In genomic region chr12:9115731-9116689, GRCh38 we compare ENCODE assay signal across 10 cellular contexts. TPM values are rescaled to one million over a fixed set of nuclear protein-coding genes. Genes with fewer than 3 reads are reported as not detected.
DNase-seq lines count a peak whose midpoint lies in the region; ATAC-seq, FAIRE-seq and TF ChIP-seq lines count a peak whose summit lies in the region.
"Had no signal": no experiment of that assay in that cellular context is flagged by ENCODE, and none has a peak within 500 bp of the region (broad histone marks: within the 10 kb centered on the region; RNA-seq: fewer than 3 reads in every experiment).

A2M (minus strand) TSS chr12:9115919; CDS start chr12:9115849, 70 bp downstream.

- H3K36me3 ChIP-seq in GM23248 (ENCODE audit: low read depth) (no peaks in the 10 kb centered on the region), HepG2 (replicated peaks in 1 of 2; ENCODE audit: control insufficient read depth in 1 of 2, insufficient read depth in 2 of 2, low read length in 2 of 2) (peaks cover 14 to 26% of the 10 kb centered on the region in 2 experiments)

- no peaks in the 10 kb centered on the region for H3K9me3 Mint-ChIP-seq in stimulated activated naive CD8-positive, alpha-beta T cell treated with anti-CD3 and anti-CD28 coated beads, Interleukin-15, amount 100 ng/mL, for 72 hours

- H3K4me1 ChIP-seq in GM23248 (ENCODE audit: insufficient read depth) (no peaks in the 10 kb centered on the region; the same call in 1 of the 2 replicates), HepG2 (ENCODE audit: insufficient read depth, low read length) (peaks cover 77% of the 10 kb centered on the region)

- intact Hi-C loops in HepG2 (cut with micrococcal nuclease; ENCODE audit: unreplicated experiment) = loop anchor here (2.0 to 10.0 kb wide), 3 partner anchors 17 to 169 kb away; no protein-coding TSS in a partner anchor

- no peaks in the 10 kb centered on the region for H3K79me2 ChIP-seq in GM23248 (ENCODE audit: insufficient read depth)
- peaks cover 48% of the 10 kb centered on the region for H3K79me2 ChIP-seq in HepG2 (ENCODE audit: insufficient read depth, low read length)

- H3K27me3 ChIP-seq in GM23248 (replicated peaks; ENCODE audit: insufficient read depth) = no peaks in the 10 kb centered on the region
- no peaks in the 10 kb centered on the region; a peak in 1 of 5 replicates for H3K27me3 ChIP-seq in HepG2 (ENCODE audit: control insufficient read depth in 1 of 2, insufficient read depth in 2 of 2, low read length in 2 of 2)

- no peak for TF ChIP-seq RAD21 in HepG2 (CRISPR knock-in tag; IDR thresholded peaks at IDR 0.05)

- peak in 1 of 2 experiments; percentile 93; a peak in 2 of 4 replicates for TF ChIP-seq EP300 in HepG2 (IDR thresholded peaks at IDR 0.05; ENCODE audit: low read depth in 2 of 2, low read length in 2 of 2)
- TF ChIP-seq EP300 in HepG2 (CRISPR knock-in tag; IDR thresholded peaks at IDR 0.05; ENCODE audit: borderline replicate concordance) = peak; percentile 79

- H3K4me3 Mint-ChIP-seq in stimulated activated naive CD8-positive, alpha-beta T cell treated with anti-CD3 and anti-CD28 coated beads, Interleukin-15, amount 100 ng/mL, for 72 hours = peak within 1 kb of the TSS in 1 of 2 donors; percentile 40

- H3K4me2 ChIP-seq in GM23248 (ENCODE audit: unreplicated experiment) = peak within 1 kb of the TSS; percentile 56
- peak within 1 kb of the TSS; percentile 89 for H3K4me2 ChIP-seq in HepG2 (ENCODE audit: low read depth, low read length)

- BruUV-seq in HepG2 (replicated peaks; lab: Mats Ljungman, UMichigan) = TSS peak; percentile 97

- H3K27ac ChIP-seq in GM23248 (no peak within 1 kb of the TSS), coronary artery (peak within 1 kb of the TSS; percentile 77 to 90), HepG2 (ENCODE audit: extremely low read length, insufficient read depth, low read length) (peak within 1 kb of the TSS; percentile 90), skin epidermis (peak within 1 kb of the TSS in 17 of 21 experiments; percentile 6 to 79 (median 35))
- H3K27ac ChIP-seq: VCaP had no signal

- H3K9me2 ChIP-seq in GM23248 (ENCODE audit: insufficient read depth) = no peaks in the 10 kb centered on the region

- 49 to 50% methylated on average over 10 of the region's 10 CpGs for WGBS in GM23248 (ENCODE audit: low coverage in 1 of 2, low lambda C conversion rate in 2 of 2, missing lambda C conversion rate in 2 of 2), 2 experiments
- WGBS in HepG2 (ENCODE audit: low lambda C conversion rate) = 7% methylated on average over 10 of the region's 10 CpGs

- peak; percentile 95 for ATAC-seq in HepG2
- no peak for ATAC-seq in stimulated activated naive CD8-positive, alpha-beta T cell treated with anti-CD3 and anti-CD28 coated beads, Interleukin-15, amount 100 ng/mL, for 72 hours

- no peak within 1 kb of the TSS for H3K27ac Mint-ChIP-seq in stimulated activated naive CD8-positive, alpha-beta T cell treated with anti-CD3 and anti-CD28 coated beads, Interleukin-15, amount 100 ng/mL, for 72 hours

- H3K4me1 Mint-ChIP-seq in stimulated activated naive CD8-positive, alpha-beta T cell treated with anti-CD3 and anti-CD28 coated beads, Interleukin-15, amount 100 ng/mL, for 72 hours = peaks cover 13% of the 10 kb centered on the region

- POLR2A ChIA-PET in HepG2 (lab: Yijun Ruan, JAX) = interaction anchor here (0.9 to 6.9 kb wide), 18 partner anchors 9 to 334 kb away, joined by 3 to 129 read pairs (median 5); partner anchors contain the start of gene M6PR

- H3F3A ChIP-seq in GM23248 (ENCODE audit: insufficient read depth) = 0 out of 2 replicates have a peak, but pooled peaks cover 3% of the 10 kb centered on the region

- no peak for TF ChIP-seq CTCF in coronary artery (IDR thresholded peaks at IDR 0.05)
- TF ChIP-seq CTCF in HepG2 (CRISPR knock-in tag; IDR thresholded peaks at IDR 0.05) = no peak
- no peak for TF ChIP-seq CTCF in GM13976 (IDR thresholded peaks at IDR 0.05; ENCODE audit: borderline replicate concordance, control extremely low read depth, extremely low read depth, insufficient read depth, missing control alignments)

- H4K20me1 ChIP-seq in GM23248 (ENCODE audit: insufficient read depth) (no peaks in the 10 kb centered on the region), HepG2 (ENCODE audit: insufficient read depth, low read length) (peaks cover 31% of the 10 kb centered on the region)

- H3K9me3 ChIP-seq in GM23248 (ENCODE audit: low read depth) (no peaks in the 10 kb centered on the region), HepG2 (ENCODE audit: low read length) (no peaks in the 10 kb centered on the region)

- DNase-seq in GM23248 = peak; percentile 24
- DNase-seq in coronary artery (ENCODE audit: low spot score) = no peak
- DNase-seq in HepG2 (ENCODE audit: low spot score) = peak; percentile 95
- DNase-seq in NCI-H2171 treated with DMSO at 0.1 percent for 48 hours (lab: John Stamatoyannopoulos, UW) = no peak
- no peak for DNase-seq in GM13976 (ENCODE audit: low spot score)
- DNase-seq in iPS-NIHi11 (ENCODE audit: low spot score) = no peak
- DNase-seq in stimulated activated naive CD8-positive, alpha-beta T cell treated with anti-CD3 and anti-CD28 coated beads, Interleukin-15, amount 100 ng/mL, for 72 hours = no peak
- DNase-seq: NCI-H1092 treated with DMSO at 0.1 percent for 48 hours had no signal

- H3K4me3 ChIP-seq in GM23248 (peak within 1 kb of the TSS; percentile 34), coronary artery (peak within 1 kb of the TSS; percentile 69), HepG2 (replicated peaks in 1 of 3; ENCODE audit: insufficient read depth in 1 of 3, low read depth in 2 of 3, low read length in 3 of 3) (peak within 1 kb of the TSS; percentile 77 to 98 (median 81)), skin epidermis (peak within 1 kb of the TSS in 6 of 7 experiments; percentile 3 to 29 (median 20))

- H2AFZ ChIP-seq in GM23248 = peak within 1 kb of the TSS; percentile 71
- no peak within 1 kb of the TSS for H2AFZ ChIP-seq in HepG2 (ENCODE audit: low read length)

- peak; percentile 97 for FAIRE-seq in HepG2 (lab: Jason Lieb, UNC)

- in situ Hi-C loops in GM23248 (cut with MboI) (no loop called here), HepG2 (cut with HindIII; ENCODE audit: extremely low pct_ligation_motif_present, low pct_unique_long_range_greater_than_20kb) (loop anchor here (10.0 kb wide), 1 partner anchor 159 kb away; no protein-coding TSS in a partner anchor), GM13976 (cut with MboI; ENCODE audit: low sequenced_read_pairs, unreplicated experiment) (no loop called here)

- no peaks in the 10 kb centered on the region for H3K27me3 Mint-ChIP-seq in stimulated activated naive CD8-positive, alpha-beta T cell treated with anti-CD3 and anti-CD28 coated beads, Interleukin-15, amount 100 ng/mL, for 72 hours

- CTCF ChIA-PET in HepG2 (lab: Yijun Ruan, JAX; ENCODE audit: low intra/inter-chr PET ratio, low total read pairs) = no interaction called here

- TF ChIP-seq POLR2A in HepG2 (IDR thresholded peaks at IDR 0.05; ENCODE audit: insufficient read depth in 1 of 2, low read depth in 2 of 2, low read length in 2 of 2) = peak; percentile 98 to 99

- no peak within 1 kb of the TSS for H3K9ac ChIP-seq in GM23248
- H3K9ac ChIP-seq in HepG2 (ENCODE audit: insufficient read depth, low read depth, low read length) = peak within 1 kb of the TSS; percentile 95

TF ChIP-seq in HepG2, 621 proteins besides CTCF, POLR2A, EP300 and RAD21 (continues in another document):
- TF ChIP-seq NCOA2 (CRISPR knock-in tag; IDR thresholded peaks at IDR 0.05) (peak; percentile 98), NR2C2 (CRISPR knock-in tag; IDR thresholded peaks at IDR 0.05; ENCODE audit: borderline replicate concordance) (peak; percentile 68; the same call in 1 of the 2 replicates), ATF7 (IDR thresholded peaks at IDR 0.05) (no peak), ATF7 (CRISPR knock-in tag; IDR thresholded peaks at IDR 0.05) (no peak), CC2D1A (CRISPR knock-in tag; IDR thresholded peaks at IDR 0.05) (no peak), ZNF660 (CRISPR knock-in tag; IDR thresholded peaks at IDR 0.05; ENCODE audit: borderline replicate concordance, low read depth) (no peak), MEF2D (CRISPR knock-in tag; IDR thresholded peaks at IDR 0.05) (peak; percentile 100), TOE1 (CRISPR knock-in tag; IDR thresholded peaks at IDR 0.05) (peak; percentile 43; the same call in 1 of the 2 replicates), PHF21A (CRISPR knock-in tag; IDR thresholded peaks at IDR 0.05) (peak; percentile 88), NFYC (CRISPR knock-in tag; IDR thresholded peaks at IDR 0.05) (no peak), FOXK1 (CRISPR knock-in tag; IDR thresholded peaks at IDR 0.05; ENCODE audit: borderline replicate concordance, low read depth) (peak; percentile 97), ADNP (CRISPR knock-in tag; IDR thresholded peaks at IDR 0.05) (no peak), RBM22 (optimal IDR thresholded peaks at IDR 0.05; ENCODE audit: low read length) (peak; percentile 99), ZNF546 (CRISPR knock-in tag; conservative IDR thresholded peaks at IDR 0.05) (no peak)

RNA-seq across cellular contexts. Expression of gene A2M, which starts in this region (rescaled TPM):
- 34.9 and 60.6 TPM in 2 replicates for total RNA-seq in GM23248 (2014; rRNA removed; shearing (Covaris generic))
- polyA plus RNA-seq in GM23248 (2016; fragmentation: Nextera tagmentation; extraction: Ambion mirVana) (40.1 and 43.2 TPM in 2 replicates), HepG2 (2011; rRNA removed) (6,551 and 8,760 TPM in 2 replicates)
- total RNA-seq in HepG2 (2016; rRNA removed; fragmentation: Illumina TruSeq; extraction: Trizol) = 1,675 and 2,807 TPM in 2 replicates
- total RNA-seq in HepG2 (2016; cell fraction: cytosol; rRNA removed; fragmentation: Illumina TruSeq; extraction: Trizol; ENCODE audit: low read depth) = 234 and 270 TPM in 2 replicates
- total RNA-seq in HepG2 (2016; cell fraction: insoluble cytoplasmic fraction; rRNA removed; fragmentation: Illumina TruSeq; extraction: Trizol) = 1,476 and 2,691 TPM in 2 replicates
- total RNA-seq in HepG2 (2016; cell fraction: membrane; rRNA removed; fragmentation: Illumina TruSeq; extraction: Trizol) = 813 and 957 TPM in 2 replicates
- 2,507 and 2,973 TPM in 2 replicates for total RNA-seq in HepG2 (2016; cell fraction: nucleus; rRNA removed; fragmentation: Illumina TruSeq; extraction: Trizol)
- polyA plus RNA-seq in HepG2 (2011; cell fraction: cytosol; rRNA removed) = 4,485 and 9,624 TPM in 2 replicates
- polyA plus RNA-seq in HepG2 (2011; cell fraction: nucleus; rRNA removed) = 2,489 and 3,325 TPM in 2 replicates
- polyA plus RNA-seq in HepG2 (2012) = 4,336 and 6,335 TPM in 2 replicates
- polyA plus RNA-seq in HepG2 (2016; cell fraction: cytosol; fragmentation: Illumina TruSeq; extraction: Trizol; ENCODE audit: low read depth) = 214 and 262 TPM in 2 replicates
- polyA plus RNA-seq in HepG2 (2016; cell fraction: insoluble cytoplasmic fraction; fragmentation: Illumina TruSeq; extraction: Trizol; ENCODE audit: low read depth) = 1,149 and 1,250 TPM in 2 replicates
- 465 and 618 TPM in 2 replicates for polyA plus RNA-seq in HepG2 (2016; cell fraction: membrane; fragmentation: Illumina TruSeq; extraction: Trizol; ENCODE audit: low read depth)
- 2,564 and 2,683 TPM in 2 replicates for polyA plus RNA-seq in HepG2 (2016; cell fraction: nucleus; fragmentation: Illumina TruSeq; extraction: Trizol; ENCODE audit: insufficient read depth, low read depth)
- polyA minus RNA-seq in HepG2 (2011; rRNA and poly(A)+ RNA removed; ENCODE audit: low replicate concordance) = 3.9 and 4,519 TPM in 2 replicates
- 3,071 and 7,219 TPM in 2 replicates for polyA minus RNA-seq in HepG2 (2011; cell fraction: cytosol; rRNA and poly(A)+ RNA removed)
- 2,321 and 4,395 TPM in 2 replicates for polyA minus RNA-seq in HepG2 (2011; cell fraction: nucleus; rRNA and poly(A)+ RNA removed)

Comparison
In these comparisons a context has a peak if more than half of its experiments do, and no peak if none do; other contexts are left out.
1. DNase-seq: peak in GM23248 (single experiment) and HepG2 (single experiment); none in coronary artery (single experiment), NCI-H2171 treated with DMSO at 0.1 percent for 48 hours (single experiment), GM13976 (single experiment), iPS-NIHi11 (single experiment) and stimulated activated naive CD8-positive, alpha-beta T cell treated with anti-CD3 and anti-CD28 coated beads, Interleukin-15, amount 100 ng/mL, for 72 hours (0 of 2).
2. H3K4me3 ChIP-seq: peak in every context shown above with its lines; median percentile 81 in HepG2; 69 in coronary artery; 34 in GM23248; 20 in skin epidermis.